ENCODE assay signal across 16 cellular contexts in the genomic region with DNA sequence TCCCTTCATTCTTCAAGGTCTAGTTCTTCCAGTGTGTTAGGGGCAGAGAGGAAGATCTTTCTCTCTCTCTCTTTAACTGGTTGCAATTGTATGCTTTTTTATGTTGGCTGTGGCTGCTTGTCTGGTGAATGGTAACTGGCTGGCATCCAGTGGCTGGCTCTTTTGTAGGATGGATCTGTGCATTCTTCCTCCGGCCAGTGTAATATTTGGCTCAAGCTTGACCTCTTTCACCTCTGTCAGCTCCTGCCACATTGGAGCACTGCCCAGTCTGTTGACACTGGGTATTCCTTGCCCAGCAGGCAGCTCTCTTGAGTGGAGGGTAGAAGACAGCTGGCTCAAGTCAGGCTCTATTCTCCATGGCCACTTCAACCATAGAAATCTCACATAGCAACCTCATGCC.
DNase-seq lines count a peak whose midpoint lies in the region; ATAC-seq, FAIRE-seq and TF ChIP-seq lines count a peak whose summit lies in the region.
"Had no signal": no experiment of that assay in that cellular context is flagged by ENCODE, and none has a peak within 500 bp of the region (broad histone marks: within the 10 kb centered on the region; RNA-seq: fewer than 3 reads in every experiment).

No MANE protein-coding gene starts in this region.

- H3K9ac ChIP-seq in astrocyte (ENCODE audit: low read length) = no peak overlapping the region

- H3K36me3 Mint-ChIP-seq in astrocyte (ENCODE audit: low read depth, unreplicated experiment) = no peaks in the 10 kb centered on the region
- H3K36me3 Mint-ChIP-seq: memory B cell had no signal

- no peak for TF ChIP-seq CTCF in astrocyte (IDR thresholded peaks at IDR 0.05; ENCODE audit: insufficient read depth, low read depth, low read length)
- TF ChIP-seq CTCF in Peyer's patch (IDR thresholded peaks at IDR 0.05) = no peak

- no peak for FAIRE-seq in astrocyte (lab: Jason Lieb, UNC)

- H2AFZ ChIP-seq in astrocyte (ENCODE audit: low read depth, low read length) = no peak overlapping the region

- ATAC-seq in left lobe of liver (peak; percentile 40), HG03354 (IDR thresholded peaks at IDR 0.05; ENCODE audit: poor library complexity, severe bottlenecking, unreplicated experiment) (no peak)
- ATAC-seq: activated T-cell treated with anti-CD3 and anti-CD28 coated beads, Interleukin-2, amount 50 U/mL, for 4 hours; body of pancreas; effector memory CD8-positive, alpha-beta T cell had no signal

- H3K9me3 Mint-ChIP-seq in astrocyte (ENCODE audit: unreplicated experiment) = no peaks in the 10 kb centered on the region
- H3K9me3 Mint-ChIP-seq: activated T-cell treated with anti-CD3 and anti-CD28 coated beads, Interleukin-2, amount 50 U/mL, for 4 hours; memory B cell had no signal

- H3K79me2 ChIP-seq in astrocyte (ENCODE audit: insufficient read depth, low read length) = no peaks in the 10 kb centered on the region

- H3K27ac ChIP-seq in astrocyte (ENCODE audit: low read depth, low read length) (no peak overlapping the region), Peyer's patch (no peak overlapping the region)
- H3K27ac ChIP-seq: body of pancreas, ovary had no signal

- TF ChIP-seq POLR2A in Peyer's patch (IDR thresholded peaks at IDR 0.05) = no peak

- H3K27me3 ChIP-seq in astrocyte (ENCODE audit: insufficient read depth, low read length) (no peaks in the 10 kb centered on the region), Peyer's patch (no peaks in the 10 kb centered on the region)
- H3K27me3 ChIP-seq: body of pancreas, ovary had no signal

- H3K4me3 ChIP-seq in astrocyte (ENCODE audit: insufficient read depth, low read depth, low read length) (no peak overlapping the region), Peyer's patch (no peak overlapping the region)
- H3K4me3 ChIP-seq: body of pancreas, ovary had no signal

- no peak overlapping the region for H3K27ac Mint-ChIP-seq in astrocyte (ENCODE audit: unreplicated experiment)
- H3K27ac Mint-ChIP-seq: effector memory CD8-positive, alpha-beta T cell; memory B cell had no signal

- H4K20me1 ChIP-seq in astrocyte (ENCODE audit: insufficient read depth, low read length) = no peaks in the 10 kb centered on the region

- H3K4me1 ChIP-seq in astrocyte (ENCODE audit: insufficient read depth, low read length) = peaks cover 13% of the 10 kb centered on the region
- no peaks in the 10 kb centered on the region for H3K4me1 ChIP-seq in Peyer's patch
- H3K4me1 ChIP-seq: body of pancreas had no signal

- H3K27me3 Mint-ChIP-seq in astrocyte (ENCODE audit: low read depth, unreplicated experiment) = no peaks in the 10 kb centered on the region
- H3K27me3 Mint-ChIP-seq: effector memory CD8-positive, alpha-beta T cell; memory B cell had no signal

- H3K9me3 ChIP-seq in astrocyte (ENCODE audit: insufficient read depth, low read depth, low read length) (no peaks in the 10 kb centered on the region), Peyer's patch (no peaks in the 10 kb centered on the region)
- H3K9me3 ChIP-seq: body of pancreas, ovary had no signal

- H3K4me3 Mint-ChIP-seq in astrocyte (ENCODE audit: unreplicated experiment) = no peak overlapping the region
- H3K4me3 Mint-ChIP-seq: activated T-cell treated with anti-CD3 and anti-CD28 coated beads, Interleukin-2, amount 50 U/mL, for 4 hours; effector memory CD8-positive, alpha-beta T cell; memory B cell had no signal

- H3K4me1 Mint-ChIP-seq in astrocyte (ENCODE audit: low read depth, unreplicated experiment) = peaks cover 4% of the 10 kb centered on the region
- H3K4me1 Mint-ChIP-seq: memory B cell had no signal

- H3K36me3 ChIP-seq in astrocyte (ENCODE audit: insufficient read depth, low read length) (no peaks in the 10 kb centered on the region), Peyer's patch (no peaks in the 10 kb centered on the region)
- H3K36me3 ChIP-seq: ovary had no signal

- no peak overlapping the region for H3K4me2 ChIP-seq in astrocyte (ENCODE audit: low read length)

- DNase-seq in ACHN (peak; percentile 38), M059J (ENCODE audit: low read depth) (peak; percentile 69), astrocyte (ENCODE audit: low read depth) (peak; percentile 33), left lobe of liver (ENCODE audit: low spot score) (no peak), NAMALWA (ENCODE audit: low spot score) (no peak), NCI-H510A (lab: John Stamatoyannopoulos, UW) (no peak), Peyer's patch (no peak)
- DNase-seq: activated T-cell treated with anti-CD3 and anti-CD28 coated beads, Interleukin-2, amount 50 U/mL, for 4 hours; DMS153; effector memory CD8-positive, alpha-beta T cell; GOT3; ovary; stimulated activated CD4-positive, alpha-beta T cell treated with anti-CD3 and anti-CD28 coated beads, Interleukin-2, amount 100 ng/mL, for 24 hours had no signal

- in situ Hi-C loops in ACHN (cut with HindIII; ENCODE audit: low pct_ligation_motif_present, low pct_unique_long_range_greater_than_20kb, low sequenced_read_pairs) = no loop called here

Comparison
In these comparisons a context has a peak if more than half of its experiments do, and no peak if none do; other contexts are left out.
1. DNase-seq: peak in ACHN (single experiment), M059J (single experiment) and astrocyte (single experiment); none in left lobe of liver (single experiment), NAMALWA (single experiment), NCI-H510A (single experiment) and Peyer's patch (0 of 3).